In genomic region chr1:45512641-45513054, GRCh38 we compare ENCODE assay signal across 8 cellular contexts. TPM values are rescaled to one million over a fixed set of nuclear protein-coding genes. Genes with fewer than 3 reads are reported as not detected.
A peak's percentile ranks its signal among the peaks of the same experiment; 100 is the strongest.
DNase-seq lines count a peak whose midpoint lies in the region; ATAC-seq and FAIRE-seq lines count a peak whose summit lies in the region.

No MANE protein-coding gene starts in this region.

- FAIRE-seq in GM19239 (lab: Jason Lieb, UNC) = peak; percentile 53

- ATAC-seq in GM21576 (IDR thresholded peaks at IDR 0.05; ENCODE audit: unreplicated experiment) = no peak

- DNase-seq in AG08396 (ENCODE audit: low spot score) (peak; percentile 56), GM19239 (ENCODE audit: insufficient read length, low spot score) (no peak), NCI-H345 treated with DMSO at 0.1 percent for 48 hours (lab: John Stamatoyannopoulos, UW; ENCODE audit: unreplicated experiment) (peak; percentile 16), dermis blood vessel endothelial cell (peak; percentile 88), medulla oblongata (ENCODE audit: extremely low spot score) (peak; percentile 74), superior temporal gyrus (ENCODE audit: extremely low spot score) (peak; percentile 76)
- DNase-seq in activated CD4-positive, alpha-beta T cell treated with anti-CD3 and anti-CD28 coated beads for 1 hour = peak; percentile 25

RNA-seq across cellular contexts. Expression of gene PRDX1, which starts 9.0 kb away (rescaled TPM):
- 698 and 775 TPM in 2 replicates for total RNA-seq in dermis blood vessel endothelial cell

RNA-seq across cellular contexts. Expression of gene MMACHC, which starts 12.5 kb away (rescaled TPM):
- total RNA-seq in dermis blood vessel endothelial cell = 0.51 and 1.4 TPM in 2 replicates

RNA-seq across cellular contexts. Expression of gene CCDC163, which starts 12.8 kb away (rescaled TPM):
- 0.23 and 1.0 TPM in 2 replicates for total RNA-seq in dermis blood vessel endothelial cell

RNA-seq across cellular contexts. Expression of gene TESK2, which starts 21.7 kb away (rescaled TPM):
- 6.7 and 7.7 TPM in 2 replicates for total RNA-seq in dermis blood vessel endothelial cell

RNA-seq across cellular contexts. Expression of gene AKR1A1, which starts 38.0 kb away (rescaled TPM):
- 141 and 232 TPM in 2 replicates for total RNA-seq in dermis blood vessel endothelial cell
